ENCODE assay signal across 12 cellular contexts in genomic region chr14:68464716-68465115, GRCh38.
DNase-seq lines count a peak whose midpoint lies in the region; ATAC-seq and TF ChIP-seq lines count a peak whose summit lies in the region.
"Had no signal": no experiment of that assay in that cellular context is flagged by ENCODE, and none has a peak within 500 bp of the region (broad histone marks: within the 10 kb centered on the region; RNA-seq: fewer than 3 reads in every experiment).

No MANE protein-coding gene starts in this region.

- H3K36me3 Mint-ChIP-seq in stimulated activated memory B cell treated with anti-CD40 and anti-IgM and Interleukin-4, amounts not matched to agents 10 μg/mL and 1 μg/mL and 100 μg/mL, for 72 hours: peaks cover 15% of the 10 kb centered on the region

- no peak for TF ChIP-seq CTCF in epithelial cell of proximal tubule (conservative IDR thresholded peaks at IDR 0.05; ENCODE audit: low read depth, low read length)
- TF ChIP-seq CTCF in GM10266 (IDR thresholded peaks at IDR 0.05; ENCODE audit: control insufficient read depth, insufficient read depth, low read depth, missing control alignments): no peak

- H3K27me3 Mint-ChIP-seq in stimulated activated memory B cell treated with anti-CD40 and anti-IgM and Interleukin-4, amounts not matched to agents 10 μg/mL and 1 μg/mL and 100 μg/mL, for 72 hours: no peaks in the 10 kb centered on the region

- no peak overlapping the region for H3K4me3 ChIP-seq in epithelial cell of proximal tubule (ENCODE audit: low read depth, low read length)
- H3K4me3 ChIP-seq: adrenal gland, neural progenitor cell had no signal

- DNase-seq in DMS53 (lab: John Stamatoyannopoulos, UW): peak; percentile 37
- no peak for DNase-seq in DMS53 treated with DMSO at 0.1 percent for 48 hours (lab: John Stamatoyannopoulos, UW; ENCODE audit: unreplicated experiment)
- peak; percentile 94 for DNase-seq in RKO (ENCODE audit: low spot score)
- peak; percentile 66 for DNase-seq in epithelial cell of proximal tubule (ENCODE audit: low read depth)
- DNase-seq in GM10266 (ENCODE audit: extremely low spot score): no peak
- DNase-seq: NCI-H1694 treated with DMSO at 0.1 percent for 48 hours; stimulated activated naive CD4-positive, alpha-beta T cell had no signal

- no peak overlapping the region for H3K4me3 Mint-ChIP-seq in stimulated activated memory B cell treated with anti-CD40 and anti-IgM and Interleukin-4, amounts not matched to agents 10 μg/mL and 1 μg/mL and 100 μg/mL, for 72 hours
- H3K4me3 Mint-ChIP-seq: neural progenitor cell had no signal

- H3K4me1 Mint-ChIP-seq in stimulated activated memory B cell treated with anti-CD40 and anti-IgM and Interleukin-4, amounts not matched to agents 10 μg/mL and 1 μg/mL and 100 μg/mL, for 72 hours: peaks cover 35% of the 10 kb centered on the region

- H3K9me3 Mint-ChIP-seq in stimulated activated memory B cell treated with anti-CD40 and anti-IgM and Interleukin-4, amounts not matched to agents 10 μg/mL and 1 μg/mL and 100 μg/mL, for 72 hours: no peaks in the 10 kb centered on the region
- H3K9me3 Mint-ChIP-seq: neural progenitor cell had no signal

- ATAC-seq in stimulated activated memory B cell treated with anti-CD40 and anti-IgM and Interleukin-4, amounts not matched to agents 10 μg/mL and 1 μg/mL and 100 μg/mL, for 72 hours: no peak
- ATAC-seq in HG03108 (IDR thresholded peaks at IDR 0.05; ENCODE audit: unreplicated experiment) (no peak), GM21717 (IDR thresholded peaks at IDR 0.05; ENCODE audit: unreplicated experiment) (no peak)

- peak overlapping the region; percentile 22 for H3K27ac Mint-ChIP-seq in stimulated activated memory B cell treated with anti-CD40 and anti-IgM and Interleukin-4, amounts not matched to agents 10 μg/mL and 1 μg/mL and 100 μg/mL, for 72 hours
- H3K27ac Mint-ChIP-seq: neural progenitor cell had no signal

Comparison
In these comparisons a context has a peak if more than half of its experiments do, and no peak if none do; other contexts are left out.
1. DNase-seq: peak in DMS53 (single experiment), RKO (single experiment) and epithelial cell of proximal tubule (single experiment); none in DMS53 treated with DMSO at 0.1 percent for 48 hours (single experiment) and GM10266 (single experiment).